8 cellular contexts compared by ENCODE assay signal in the genomic region with DNA sequence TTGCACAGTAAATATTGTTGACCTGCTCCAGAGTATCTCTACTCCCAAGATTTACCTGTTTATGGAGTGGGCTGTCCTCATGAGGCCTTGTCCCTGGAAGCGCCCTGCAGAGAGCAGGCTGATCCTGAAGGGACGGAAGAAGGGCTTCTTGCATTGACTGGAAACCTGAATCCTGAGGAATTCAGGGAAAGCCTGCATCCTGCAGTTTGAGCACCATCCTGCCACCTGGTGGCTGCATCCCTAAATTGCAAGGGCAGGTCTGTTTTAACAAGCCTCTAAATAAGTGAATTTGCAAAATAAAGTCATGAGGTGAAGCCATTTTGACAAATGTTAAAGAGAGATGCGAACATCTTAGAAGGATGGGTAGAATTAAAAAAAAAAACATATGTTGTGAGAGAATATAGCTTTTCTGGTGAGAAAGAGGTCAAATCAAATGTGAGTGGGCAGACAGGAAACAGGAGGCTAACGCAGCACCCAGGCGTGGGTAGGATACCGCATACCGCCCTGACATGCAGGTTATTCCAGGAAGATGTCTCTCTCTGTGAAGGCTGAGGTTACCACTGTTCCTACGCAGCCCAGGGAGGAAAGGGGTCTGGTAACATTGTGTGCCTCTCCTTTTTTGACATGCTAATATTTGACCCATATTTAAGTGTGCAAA.
DNase-seq lines count a peak whose midpoint lies in the region; ATAC-seq and TF ChIP-seq lines count a peak whose summit lies in the region.

No MANE protein-coding gene starts in this region.

- peak; percentile 57 for TF ChIP-seq CTCF in fibroblast of pulmonary artery (IDR thresholded peaks at IDR 0.05; ENCODE audit: low read length, missing control alignments)

- no peak overlapping the region for H3K4me3 ChIP-seq in fibroblast of pulmonary artery (replicated peaks; ENCODE audit: low read depth, low read length)

- ATAC-seq in GM21367 (IDR thresholded peaks at IDR 0.05; ENCODE audit: unreplicated experiment) (no peak), GM18867 (IDR thresholded peaks at IDR 0.05; ENCODE audit: unreplicated experiment) (no peak)

- DNase-seq in ELR (ENCODE audit: low read depth) (peak; percentile 7), NCI-H1694 treated with DMSO at 0.1 percent for 48 hours (lab: John Stamatoyannopoulos, UW) (peak; percentile 92), fibroblast of pulmonary artery (ENCODE audit: low read depth) (peak; percentile 60), renal cortical epithelial cell (ENCODE audit: low read depth) (peak; percentile 42), putamen (ENCODE audit: low spot score) (no peak)
- peak; percentile 26 for DNase-seq in activated CD8-positive, alpha-beta memory T cell treated with anti-CD3 and anti-CD28 coated beads, Interleukin-2, amount 50 U/mL, for 24 hours (ENCODE audit: extremely low read depth)
